Comparison of ENCODE assay signal across 17 cellular contexts in genomic region chr1:54955359-54955758, GRCh38. TPM values are rescaled to one million over a fixed set of nuclear protein-coding genes. Genes with fewer than 3 reads are reported as not detected.
A peak's percentile ranks its signal among the peaks of the same experiment; 100 is the strongest.
DNase-seq lines count a peak whose midpoint lies in the region; ATAC-seq and TF ChIP-seq lines count a peak whose summit lies in the region.
"Had no signal": no experiment of that assay in that cellular context is flagged by ENCODE, and none has a peak within 500 bp of the region (broad histone marks: within the 10 kb centered on the region; RNA-seq: fewer than 3 reads in every experiment).

No MANE protein-coding gene starts in this region.

- no peak for TF ChIP-seq POLR2A in IMR-90 (IDR thresholded peaks at IDR 0.05; ENCODE audit: low read depth, low read length)

- H3K4me3 ChIP-seq in ACC112 (ENCODE audit: low read depth, low read length): 0 out of 2 replicates have a peak overlapping the region, but pooled peaks have one; percentile 26
- no peak overlapping the region for H3K4me3 ChIP-seq in IMR-90 (ENCODE audit: insufficient read depth, low read depth, low read length)
- H3K4me3 ChIP-seq: body of pancreas, K562 had no signal

- dilution Hi-C loops in IMR-90 (cut with HindIII; ENCODE audit: low sequenced_read_pairs, unreplicated experiment): no loop called here

- no peak overlapping the region for H3K4ac ChIP-seq in IMR-90 (ENCODE audit: low read depth, low read length)

- H4K91ac ChIP-seq in IMR-90 (ENCODE audit: insufficient read depth, low read depth, low read length): no peak overlapping the region

- DNase-seq in IMR-90 (peak; percentile 48), MCF 10A (ENCODE audit: unreplicated experiment) (peak; percentile 80), glomerular visceral epithelial cell (ENCODE audit: extremely low spot score) (peak; percentile 40), CD1c-positive myeloid dendritic cell (ENCODE audit: extremely low spot score) (no peak), OCI-M1 (lab: John Stamatoyannopoulos, UW) (no peak)
- DNase-seq: activated CD8-positive, alpha-beta memory T cell treated with anti-CD3 and anti-CD28 coated beads for 24 hours; activated effector memory CD4-positive, alpha-beta T cell treated with anti-CD3 and anti-CD28 coated beads, Interleukin-2, amount 50 U/mL, for 16 hours; body of pancreas; endodermal cell; NCI-H1694; NCI-H526 treated with DMSO at 0.1 percent for 48 hours; nucleus accumbens had no signal

- H3K9me1 ChIP-seq in IMR-90 (ENCODE audit: insufficient read depth, low read length): 0 out of 2 replicates have a peak, but pooled peaks cover 5% of the 10 kb centered on the region

- no peaks in the 10 kb centered on the region; the same call in 1 of the 2 replicates for H4K20me1 ChIP-seq in IMR-90 (ENCODE audit: insufficient read depth, low read length)

- peak overlapping the region; percentile 72 for H3K27ac ChIP-seq in ACC112 (ENCODE audit: low read depth, low read length)
- H3K27ac ChIP-seq in IMR-90 (ENCODE audit: insufficient read depth, low read length): no peak overlapping the region
- H3K27ac ChIP-seq: body of pancreas had no signal

- H2BK5ac ChIP-seq in IMR-90 (ENCODE audit: low read depth, low read length, poor library complexity, severe bottlenecking): no peak overlapping the region

- H3K36me3 ChIP-seq in ACC112 (ENCODE audit: insufficient read depth, low read length): no peaks in the 10 kb centered on the region
- no peaks in the 10 kb centered on the region for H3K36me3 ChIP-seq in IMR-90 (ENCODE audit: control insufficient read depth, insufficient read depth, low read length)

- intact Hi-C loops in IMR-90 (cut with micrococcal nuclease): no loop called here
- intact Hi-C loops in MCF 10A (cut with micrococcal nuclease): no loop called here

- H2BK15ac ChIP-seq in IMR-90 (ENCODE audit: low read depth, low read length): no peak overlapping the region

- no peaks in the 10 kb centered on the region for H3K79me1 ChIP-seq in IMR-90 (ENCODE audit: low read depth in 1 of 2, low read length in 2 of 2)

- no peaks in the 10 kb centered on the region for H3K79me2 ChIP-seq in ACC112 (ENCODE audit: control insufficient read depth, insufficient read depth, low read length, unreplicated experiment)

- H3K18ac ChIP-seq in IMR-90 (ENCODE audit: low read depth, low read length): no peak overlapping the region

- H3K4me2 ChIP-seq in IMR-90 (ENCODE audit: low read depth, low read length): no peak overlapping the region

- H3K27ac Mint-ChIP-seq in MCF 10A (ENCODE audit: low read depth, unreplicated experiment): peak overlapping the region; percentile 90
- H3K27ac Mint-ChIP-seq: endodermal cell had no signal

- no CpG with 5 or more reads among the region's 1 CpG for WGBS in IMR-90 (ENCODE audit: extremely low coverage in 2 of 2, insufficient read length in 1 of 2), 2 experiments

- no peak overlapping the region for H2AK9ac ChIP-seq in IMR-90 (replicated peaks; ENCODE audit: low read depth, low read length, poor library complexity)

- H2AK5ac ChIP-seq in IMR-90 (ENCODE audit: low read depth, low read length): no peak overlapping the region

- H3K4me1 Mint-ChIP-seq in MCF 10A (ENCODE audit: insufficient read depth, unreplicated experiment): peaks cover 21% of the 10 kb centered on the region

- H3K14ac ChIP-seq in IMR-90 (replicated peaks; ENCODE audit: low read depth, low read length): no peak overlapping the region

- no peak overlapping the region for H3K56ac ChIP-seq in IMR-90 (ENCODE audit: extremely low read depth, insufficient read depth, low read length)

- in situ Hi-C loops in IMR-90 (cut with MboI; ENCODE audit: low sequenced_read_pairs): no loop called here

- H3K23ac ChIP-seq in IMR-90 (ENCODE audit: low read depth, low read length): no peak overlapping the region

- no peaks in the 10 kb centered on the region for H3K27me3 Mint-ChIP-seq in MCF 10A (ENCODE audit: insufficient read depth, unreplicated experiment)

- TF ChIP-seq RAD21 in IMR-90 (IDR thresholded peaks at IDR 0.05; ENCODE audit: low read length): no peak

- H3K9me3 Mint-ChIP-seq in MCF 10A (ENCODE audit: unreplicated experiment): peaks cover 8% of the 10 kb centered on the region

- no peak for ATAC-seq in IMR-90 (ENCODE audit: low read depth)
- no peak for ATAC-seq in HG02840 (IDR thresholded peaks at IDR 0.05; ENCODE audit: low FRiP score, unreplicated experiment)
- no peak for ATAC-seq in GM21381 (IDR thresholded peaks at IDR 0.05; ENCODE audit: unreplicated experiment)
- ATAC-seq: body of pancreas, K562 had no signal

- CTCF ChIA-PET in IMR-90 (lab: Yijun Ruan, JAX): interaction anchor here (0.9 kb wide), 1 partner anchor 18 kb away, joined by 3 read pairs; no protein-coding TSS in a partner anchor
- CTCF ChIA-PET in MCF 10A (lab: Yijun Ruan, JAX): interaction anchor here (4.7 kb wide), 1 partner anchor 41 kb away, joined by 19 read pairs; no protein-coding TSS in a partner anchor

- H3K36me3 Mint-ChIP-seq in MCF 10A (ENCODE audit: insufficient read depth, unreplicated experiment): peaks cover 2% of the 10 kb centered on the region

- H3K9me3 ChIP-seq in IMR-90 (ENCODE audit: control insufficient read depth, insufficient read depth, low read length): peaks cover 5% of the 10 kb centered on the region
- H3K9me3 ChIP-seq: body of pancreas had no signal

- H3K4me1 ChIP-seq in ACC112 (ENCODE audit: control insufficient read depth, insufficient read depth, low read length, unreplicated experiment) (peaks cover 24% of the 10 kb centered on the region), IMR-90 (ENCODE audit: control insufficient read depth, insufficient read depth, low read length) (peaks cover 6% of the 10 kb centered on the region)

- no peak overlapping the region for H2BK120ac ChIP-seq in IMR-90 (ENCODE audit: low read depth, low read length)

- H3K9ac ChIP-seq in IMR-90 (ENCODE audit: low read depth, low read length): no peak overlapping the region

- no peak for TF ChIP-seq CTCF in IMR-90 (conservative IDR thresholded peaks at IDR 0.05; ENCODE audit: low read depth, low read length)
- TF ChIP-seq CTCF in MCF 10A (IDR thresholded peaks at IDR 0.05; ENCODE audit: unreplicated experiment): no peak

- no peak overlapping the region for H4K5ac ChIP-seq in IMR-90 (ENCODE audit: low read depth, low read length)

- H2BK20ac ChIP-seq in IMR-90 (ENCODE audit: low read depth, low read length): no peak overlapping the region

- no peaks in the 10 kb centered on the region for H3K27me3 ChIP-seq in ACC112 (ENCODE audit: insufficient read depth, low read length)
- H3K27me3 ChIP-seq in IMR-90 (ENCODE audit: control insufficient read depth, insufficient read depth, low read length): no peaks in the 10 kb centered on the region
- H3K27me3 ChIP-seq: body of pancreas had no signal

- peak overlapping the region; percentile 73 for H2AFZ ChIP-seq in ACC112 (ENCODE audit: low read length, unreplicated experiment)
- peak overlapping the region; percentile 21 for H2AFZ ChIP-seq in IMR-90 (replicated peaks; ENCODE audit: low read length, poor library complexity)

- H4K8ac ChIP-seq in IMR-90 (ENCODE audit: low read depth in 2 of 2, low read length in 2 of 2): no peak overlapping the region

- POLR2A ChIA-PET in IMR-90 (lab: Charles Lee; ENCODE audit: unreplicated experiment): no interaction called here
- POLR2A ChIA-PET in MCF 10A (lab: Yijun Ruan, JAX): interaction anchor here (0.7 to 1.0 kb wide), 3 partner anchors 10 to 126 kb away, joined by 4 to 5 read pairs (median 4); no protein-coding TSS in a partner anchor

- peak overlapping the region; percentile 23 for H3K4me3 Mint-ChIP-seq in MCF 10A (ENCODE audit: unreplicated experiment)
- H3K4me3 Mint-ChIP-seq: endodermal cell had no signal

- BruUV-seq in IMR-90 (replicated peaks; lab: Mats Ljungman, UMichigan) (no TSS peak), MCF 10A (replicated peaks; lab: Mats Ljungman, UMichigan) (no TSS peak)

TF ChIP-seq in IMR-90, 13 proteins besides CTCF, POLR2A, EP300 and RAD21 (continues in another document):
- TF ChIP-seq SMC3 (IDR thresholded peaks at IDR 0.05; ENCODE audit: low read depth, low read length) (no peak), ELK1 (IDR thresholded peaks at IDR 0.05; ENCODE audit: borderline replicate concordance, low read depth, low read length) (no peak), BHLHE40 (IDR thresholded peaks at IDR 0.05; ENCODE audit: low read depth, low read length) (no peak), MXI1 (IDR thresholded peaks at IDR 0.05; ENCODE audit: borderline replicate concordance, low read depth, low read length) (no peak), NFE2L2 (IDR thresholded peaks at IDR 0.05; ENCODE audit: low read depth, low read length) (no peak), MAZ (IDR thresholded peaks at IDR 0.05; ENCODE audit: borderline replicate concordance, low read depth, low read length) (no peak), RFX5 (IDR thresholded peaks at IDR 0.05; ENCODE audit: low read depth, low read length) (no peak), CHD1 (IDR thresholded peaks at IDR 0.05; ENCODE audit: low read depth, low read length) (no peak), FOS (IDR thresholded peaks at IDR 0.05; ENCODE audit: low read depth, low read length) (no peak), MAFK (IDR thresholded peaks at IDR 0.05; ENCODE audit: low read depth, low read length) (no peak)

RNA-seq across cellular contexts. Expression of gene TMEM61, which starts 25.1 kb away (rescaled TPM):
- total RNA-seq in IMR-90 (2012; rRNA removed) (not detected in 2 replicates), MCF 10A (2022) (0.39 TPM in 1 of 2 replicates, not detected in the other)
- polyA plus RNA-seq in IMR-90 (2012; rRNA removed): 0.10 TPM in 1 of 2 replicates, not detected in the other
- polyA plus RNA-seq in IMR-90 (2012; cell fraction: cytosol; rRNA removed): not detected in 2 replicates
- polyA plus RNA-seq in IMR-90 (2012; cell fraction: nucleus; rRNA removed; ENCODE audit: low replicate concordance): 0.11 TPM in 1 of 2 replicates, not detected in the other
- total RNA-seq: endodermal cell, K562, mesenteric fat pad had no signal
- polyA plus RNA-seq: K562 had no signal

RNA-seq across cellular contexts. Expression of gene BSND, which starts 43.4 kb away (rescaled TPM):
- total RNA-seq in IMR-90 (2012; rRNA removed) (not detected in 2 replicates), MCF 10A (2022) (not detected in 2 replicates)
- not detected in 2 replicates for polyA plus RNA-seq in IMR-90 (2012; rRNA removed)
- polyA plus RNA-seq in IMR-90 (2012; cell fraction: cytosol; rRNA removed): not detected in 2 replicates
- not detected in 2 replicates for polyA plus RNA-seq in IMR-90 (2012; cell fraction: nucleus; rRNA removed; ENCODE audit: low replicate concordance)
- total RNA-seq: body of pancreas, K562, mesenteric fat pad had no signal
- polyA plus RNA-seq: K562 had no signal

Comparison
In these comparisons a context has a peak if more than half of its experiments do, and no peak if none do; other contexts are left out.
1. DNase-seq: peak in IMR-90 (single experiment), MCF 10A (single experiment) and glomerular visceral epithelial cell (single experiment); none in CD1c-positive myeloid dendritic cell (single experiment) and OCI-M1 (single experiment).